In the genomic region with DNA sequence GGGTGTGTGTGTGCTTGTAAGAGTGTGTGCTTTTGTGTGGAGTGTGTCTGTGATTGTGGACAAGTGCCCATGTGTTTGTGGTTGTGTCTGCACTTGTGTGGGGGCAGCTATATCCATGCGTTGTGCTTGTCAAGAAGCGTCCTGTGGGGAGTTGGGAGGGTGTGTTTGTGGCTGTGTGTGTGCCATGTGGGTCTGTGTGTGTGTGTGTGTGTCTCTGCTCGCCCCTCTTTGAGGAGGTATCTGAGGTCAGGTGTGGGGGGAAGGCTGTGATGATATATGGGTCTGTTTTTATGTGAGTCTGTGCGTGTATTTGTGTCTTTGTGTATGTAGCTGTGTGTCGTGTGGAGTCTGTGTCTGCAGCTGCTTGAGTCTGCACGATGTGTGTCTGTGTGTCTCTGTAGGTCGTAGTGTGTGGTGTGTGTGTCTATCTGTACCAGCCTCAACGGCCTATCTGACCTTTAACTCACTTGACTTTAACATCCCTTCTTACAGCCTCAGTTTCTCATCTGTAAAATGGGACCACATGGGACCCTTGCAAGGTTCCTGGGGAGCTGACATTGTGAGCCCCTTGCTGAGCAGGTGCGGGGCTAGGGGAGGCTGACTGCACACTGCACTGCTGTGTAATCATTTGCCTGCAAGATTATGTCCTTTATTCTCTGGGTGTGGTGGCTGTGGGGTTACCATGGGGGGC, we compare ENCODE assay signal across 1 cellular context.
A peak's percentile ranks its signal among the peaks of the same experiment; 100 is the strongest.
TF ChIP-seq lines count a peak whose summit lies in the region.

No MANE protein-coding gene starts in this region.

TF ChIP-seq in HepG2, 621 proteins besides CTCF, POLR2A, EP300 and RAD21:
- TF ChIP-seq, protein P1, sequence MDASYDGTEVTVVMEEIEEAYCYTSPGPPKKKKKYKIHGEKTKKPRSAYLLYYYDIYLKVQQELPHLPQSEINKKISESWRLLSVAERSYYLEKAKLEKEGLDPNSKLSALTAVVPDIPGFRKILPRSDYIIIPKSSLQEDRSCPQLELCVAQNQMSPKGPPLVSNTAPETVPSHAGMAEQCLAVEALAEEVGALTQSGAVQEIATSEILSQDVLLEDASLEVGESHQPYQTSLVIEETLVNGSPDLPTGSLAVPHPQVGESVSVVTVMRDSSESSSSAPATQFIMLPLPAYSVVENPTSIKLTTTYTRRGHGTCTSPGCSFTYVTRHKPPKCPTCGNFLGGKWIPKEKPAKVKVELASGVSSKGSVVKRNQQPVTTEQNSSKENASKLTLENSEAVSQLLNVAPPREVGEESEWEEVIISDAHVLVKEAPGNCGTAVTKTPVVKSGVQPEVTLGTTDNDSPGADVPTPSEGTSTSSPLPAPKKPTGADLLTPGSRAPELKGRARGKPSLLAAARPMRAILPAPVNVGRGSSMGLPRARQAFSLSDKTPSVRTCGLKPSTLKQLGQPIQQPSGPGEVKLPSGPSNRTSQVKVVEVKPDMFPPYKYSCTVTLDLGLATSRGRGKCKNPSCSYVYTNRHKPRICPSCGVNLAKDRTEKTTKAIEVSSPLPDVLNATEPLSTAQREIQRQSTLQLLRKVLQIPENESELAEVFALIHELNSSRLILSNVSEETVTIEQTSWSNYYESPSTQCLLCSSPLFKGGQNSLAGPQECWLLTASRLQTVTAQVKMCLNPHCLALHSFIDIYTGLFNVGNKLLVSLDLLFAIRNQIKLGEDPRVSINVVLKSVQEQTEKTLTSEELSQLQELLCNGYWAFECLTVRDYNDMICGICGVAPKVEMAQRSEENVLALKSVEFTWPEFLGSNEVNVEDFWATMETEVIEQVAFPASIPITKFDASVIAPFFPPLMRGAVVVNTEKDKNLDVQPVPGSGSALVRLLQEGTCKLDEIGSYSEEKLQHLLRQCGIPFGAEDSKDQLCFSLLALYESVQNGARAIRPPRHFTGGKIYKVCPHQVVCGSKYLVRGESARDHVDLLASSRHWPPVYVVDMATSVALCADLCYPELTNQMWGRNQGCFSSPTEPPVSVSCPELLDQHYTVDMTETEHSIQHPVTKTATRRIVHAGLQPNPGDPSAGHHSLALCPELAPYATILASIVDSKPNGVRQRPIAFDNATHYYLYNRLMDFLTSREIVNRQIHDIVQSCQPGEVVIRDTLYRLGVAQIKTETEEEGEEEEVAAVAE (CRISPR knock-in tag; IDR thresholded peaks at IDR 0.05; ENCODE audit: borderline replicate concordance) = no peak
- TF ChIP-seq SP1 (IDR thresholded peaks at IDR 0.05) = no peak
- no peak for TF ChIP-seq SP1 (CRISPR knock-in tag; IDR thresholded peaks at IDR 0.05)
- TF ChIP-seq, protein P2, sequence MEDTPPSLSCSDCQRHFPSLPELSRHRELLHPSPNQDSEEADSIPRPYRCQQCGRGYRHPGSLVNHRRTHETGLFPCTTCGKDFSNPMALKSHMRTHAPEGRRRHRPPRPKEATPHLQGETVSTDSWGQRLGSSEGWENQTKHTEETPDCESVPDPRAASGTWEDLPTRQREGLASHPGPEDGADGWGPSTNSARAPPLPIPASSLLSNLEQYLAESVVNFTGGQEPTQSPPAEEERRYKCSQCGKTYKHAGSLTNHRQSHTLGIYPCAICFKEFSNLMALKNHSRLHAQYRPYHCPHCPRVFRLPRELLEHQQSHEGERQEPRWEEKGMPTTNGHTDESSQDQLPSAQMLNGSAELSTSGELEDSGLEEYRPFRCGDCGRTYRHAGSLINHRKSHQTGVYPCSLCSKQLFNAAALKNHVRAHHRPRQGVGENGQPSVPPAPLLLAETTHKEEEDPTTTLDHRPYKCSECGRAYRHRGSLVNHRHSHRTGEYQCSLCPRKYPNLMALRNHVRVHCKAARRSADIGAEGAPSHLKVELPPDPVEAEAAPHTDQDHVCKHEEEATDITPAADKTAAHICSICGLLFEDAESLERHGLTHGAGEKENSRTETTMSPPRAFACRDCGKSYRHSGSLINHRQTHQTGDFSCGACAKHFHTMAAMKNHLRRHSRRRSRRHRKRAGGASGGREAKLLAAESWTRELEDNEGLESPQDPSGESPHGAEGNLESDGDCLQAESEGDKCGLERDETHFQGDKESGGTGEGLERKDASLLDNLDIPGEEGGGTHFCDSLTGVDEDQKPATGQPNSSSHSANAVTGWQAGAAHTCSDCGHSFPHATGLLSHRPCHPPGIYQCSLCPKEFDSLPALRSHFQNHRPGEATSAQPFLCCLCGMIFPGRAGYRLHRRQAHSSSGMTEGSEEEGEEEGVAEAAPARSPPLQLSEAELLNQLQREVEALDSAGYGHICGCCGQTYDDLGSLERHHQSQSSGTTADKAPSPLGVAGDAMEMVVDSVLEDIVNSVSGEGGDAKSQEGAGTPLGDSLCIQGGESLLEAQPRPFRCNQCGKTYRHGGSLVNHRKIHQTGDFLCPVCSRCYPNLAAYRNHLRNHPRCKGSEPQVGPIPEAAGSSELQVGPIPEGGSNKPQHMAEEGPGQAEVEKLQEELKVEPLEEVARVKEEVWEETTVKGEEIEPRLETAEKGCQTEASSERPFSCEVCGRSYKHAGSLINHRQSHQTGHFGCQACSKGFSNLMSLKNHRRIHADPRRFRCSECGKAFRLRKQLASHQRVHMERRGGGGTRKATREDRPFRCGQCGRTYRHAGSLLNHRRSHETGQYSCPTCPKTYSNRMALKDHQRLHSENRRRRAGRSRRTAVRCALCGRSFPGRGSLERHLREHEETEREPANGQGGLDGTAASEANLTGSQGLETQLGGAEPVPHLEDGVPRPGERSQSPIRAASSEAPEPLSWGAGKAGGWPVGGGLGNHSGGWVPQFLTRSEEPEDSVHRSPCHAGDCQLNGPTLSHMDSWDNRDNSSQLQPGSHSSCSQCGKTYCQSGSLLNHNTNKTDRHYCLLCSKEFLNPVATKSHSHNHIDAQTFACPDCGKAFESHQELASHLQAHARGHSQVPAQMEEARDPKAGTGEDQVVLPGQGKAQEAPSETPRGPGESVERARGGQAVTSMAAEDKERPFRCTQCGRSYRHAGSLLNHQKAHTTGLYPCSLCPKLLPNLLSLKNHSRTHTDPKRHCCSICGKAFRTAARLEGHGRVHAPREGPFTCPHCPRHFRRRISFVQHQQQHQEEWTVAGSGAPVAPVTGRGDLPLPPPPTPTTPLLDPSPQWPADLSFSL (CRISPR knock-in tag; IDR thresholded peaks at IDR 0.05) = peak; percentile 69; the same call in 1 of the 2 replicates
- no peak for TF ChIP-seq PHF5A (CRISPR knock-in tag; IDR thresholded peaks at IDR 0.05; ENCODE audit: low read depth, unreplicated experiment)
- TF ChIP-seq, protein P3, sequence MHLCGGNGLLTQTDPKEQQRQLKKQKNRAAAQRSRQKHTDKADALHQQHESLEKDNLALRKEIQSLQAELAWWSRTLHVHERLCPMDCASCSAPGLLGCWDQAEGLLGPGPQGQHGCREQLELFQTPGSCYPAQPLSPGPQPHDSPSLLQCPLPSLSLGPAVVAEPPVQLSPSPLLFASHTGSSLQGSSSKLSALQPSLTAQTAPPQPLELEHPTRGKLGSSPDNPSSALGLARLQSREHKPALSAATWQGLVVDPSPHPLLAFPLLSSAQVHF (CRISPR knock-in tag; IDR thresholded peaks at IDR 0.05) = no peak
- no peak for TF ChIP-seq CHCHD3 (CRISPR knock-in tag; IDR thresholded peaks at IDR 0.05)
- TF ChIP-seq, protein P4, sequence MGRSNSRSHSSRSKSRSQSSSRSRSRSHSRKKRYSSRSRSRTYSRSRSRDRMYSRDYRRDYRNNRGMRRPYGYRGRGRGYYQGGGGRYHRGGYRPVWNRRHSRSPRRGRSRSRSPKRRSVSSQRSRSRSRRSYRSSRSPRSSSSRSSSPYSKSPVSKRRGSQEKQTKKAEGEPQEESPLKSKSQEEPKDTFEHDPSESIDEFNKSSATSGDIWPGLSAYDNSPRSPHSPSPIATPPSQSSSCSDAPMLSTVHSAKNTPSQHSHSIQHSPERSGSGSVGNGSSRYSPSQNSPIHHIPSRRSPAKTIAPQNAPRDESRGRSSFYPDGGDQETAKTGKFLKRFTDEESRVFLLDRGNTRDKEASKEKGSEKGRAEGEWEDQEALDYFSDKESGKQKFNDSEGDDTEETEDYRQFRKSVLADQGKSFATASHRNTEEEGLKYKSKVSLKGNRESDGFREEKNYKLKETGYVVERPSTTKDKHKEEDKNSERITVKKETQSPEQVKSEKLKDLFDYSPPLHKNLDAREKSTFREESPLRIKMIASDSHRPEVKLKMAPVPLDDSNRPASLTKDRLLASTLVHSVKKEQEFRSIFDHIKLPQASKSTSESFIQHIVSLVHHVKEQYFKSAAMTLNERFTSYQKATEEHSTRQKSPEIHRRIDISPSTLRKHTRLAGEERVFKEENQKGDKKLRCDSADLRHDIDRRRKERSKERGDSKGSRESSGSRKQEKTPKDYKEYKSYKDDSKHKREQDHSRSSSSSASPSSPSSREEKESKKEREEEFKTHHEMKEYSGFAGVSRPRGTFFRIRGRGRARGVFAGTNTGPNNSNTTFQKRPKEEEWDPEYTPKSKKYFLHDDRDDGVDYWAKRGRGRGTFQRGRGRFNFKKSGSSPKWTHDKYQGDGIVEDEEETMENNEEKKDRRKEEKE (IDR thresholded peaks at IDR 0.05) = no peak
- no peak for TF ChIP-seq MTA3 (CRISPR knock-in tag; IDR thresholded peaks at IDR 0.05)
- TF ChIP-seq ZNF235 (CRISPR knock-in tag; IDR thresholded peaks at IDR 0.05; ENCODE audit: borderline replicate concordance) = no peak
- TF ChIP-seq ZNF629 (CRISPR knock-in tag; conservative IDR thresholded peaks at IDR 0.05) = peak; percentile 96
- TF ChIP-seq, protein P5, sequence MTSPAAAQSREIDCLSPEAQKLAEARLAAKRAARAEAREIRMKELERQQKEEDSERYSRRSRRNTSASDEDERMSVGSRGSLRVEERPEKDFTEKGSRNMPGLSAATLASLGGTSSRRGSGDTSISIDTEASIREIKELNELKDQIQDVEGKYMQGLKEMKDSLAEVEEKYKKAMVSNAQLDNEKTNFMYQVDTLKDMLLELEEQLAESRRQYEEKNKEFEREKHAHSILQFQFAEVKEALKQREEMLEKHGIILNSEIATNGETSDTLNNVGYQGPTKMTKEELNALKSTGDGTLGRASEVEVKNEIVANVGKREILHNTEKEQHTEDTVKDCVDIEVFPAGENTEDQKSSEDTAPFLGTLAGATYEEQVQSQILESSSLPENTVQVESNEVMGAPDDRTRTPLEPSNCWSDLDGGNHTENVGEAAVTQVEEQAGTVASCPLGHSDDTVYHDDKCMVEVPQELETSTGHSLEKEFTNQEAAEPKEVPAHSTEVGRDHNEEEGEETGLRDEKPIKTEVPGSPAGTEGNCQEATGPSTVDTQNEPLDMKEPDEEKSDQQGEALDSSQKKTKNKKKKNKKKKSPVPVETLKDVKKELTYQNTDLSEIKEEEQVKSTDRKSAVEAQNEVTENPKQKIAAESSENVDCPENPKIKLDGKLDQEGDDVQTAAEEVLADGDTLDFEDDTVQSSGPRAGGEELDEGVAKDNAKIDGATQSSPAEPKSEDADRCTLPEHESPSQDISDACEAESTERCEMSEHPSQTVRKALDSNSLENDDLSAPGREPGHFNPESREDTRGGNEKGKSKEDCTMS (CRISPR knock-in tag; conservative IDR thresholded peaks at IDR 0.05) = no peak
- TF ChIP-seq, protein P6, sequence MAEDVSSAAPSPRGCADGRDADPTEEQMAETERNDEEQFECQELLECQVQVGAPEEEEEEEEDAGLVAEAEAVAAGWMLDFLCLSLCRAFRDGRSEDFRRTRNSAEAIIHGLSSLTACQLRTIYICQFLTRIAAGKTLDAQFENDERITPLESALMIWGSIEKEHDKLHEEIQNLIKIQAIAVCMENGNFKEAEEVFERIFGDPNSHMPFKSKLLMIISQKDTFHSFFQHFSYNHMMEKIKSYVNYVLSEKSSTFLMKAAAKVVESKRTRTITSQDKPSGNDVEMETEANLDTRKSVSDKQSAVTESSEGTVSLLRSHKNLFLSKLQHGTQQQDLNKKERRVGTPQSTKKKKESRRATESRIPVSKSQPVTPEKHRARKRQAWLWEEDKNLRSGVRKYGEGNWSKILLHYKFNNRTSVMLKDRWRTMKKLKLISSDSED (CRISPR knock-in tag; IDR thresholded peaks at IDR 0.05) = no peak
- TF ChIP-seq, protein P7, sequence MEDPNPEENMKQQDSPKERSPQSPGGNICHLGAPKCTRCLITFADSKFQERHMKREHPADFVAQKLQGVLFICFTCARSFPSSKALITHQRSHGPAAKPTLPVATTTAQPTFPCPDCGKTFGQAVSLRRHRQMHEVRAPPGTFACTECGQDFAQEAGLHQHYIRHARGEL (CRISPR knock-in tag; IDR thresholded peaks at IDR 0.05) = no peak
- TF ChIP-seq ZNF567 (CRISPR knock-in tag; IDR thresholded peaks at IDR 0.05; ENCODE audit: borderline replicate concordance) = no peak
- TF ChIP-seq ZNF460 (CRISPR knock-in tag; IDR thresholded peaks at IDR 0.05; ENCODE audit: borderline replicate concordance) = no peak
- no peak for TF ChIP-seq TAF1 (CRISPR knock-in tag; IDR thresholded peaks at IDR 0.05)
- no peak for TF ChIP-seq ZMYM2 (CRISPR knock-in tag; IDR thresholded peaks at IDR 0.05)
- TF ChIP-seq KDM1A (CRISPR knock-in tag; IDR thresholded peaks at IDR 0.05) = peak; percentile 44; the same call in 1 of the 2 replicates
- TF ChIP-seq RORA (CRISPR knock-in tag; IDR thresholded peaks at IDR 0.05) = no peak
- no peak for TF ChIP-seq SALL1 (CRISPR knock-in tag; IDR thresholded peaks at IDR 0.05)
- TF ChIP-seq KAT7 (CRISPR knock-in tag; IDR thresholded peaks at IDR 0.05; ENCODE audit: borderline replicate concordance) = no peak
- no peak for TF ChIP-seq ASH2L (IDR thresholded peaks at IDR 0.05; ENCODE audit: insufficient read length, low read depth, low read length)
- TF ChIP-seq ADNP (CRISPR knock-in tag; IDR thresholded peaks at IDR 0.05) = peak; percentile 65; the same call in 1 of the 2 replicates
- TF ChIP-seq RXRA (CRISPR knock-in tag; IDR thresholded peaks at IDR 0.05) = no peak
- peak; percentile 39; the same call in 1 of the 2 replicates for TF ChIP-seq ZMYM3 (CRISPR knock-in tag; IDR thresholded peaks at IDR 0.05)
- no peak for TF ChIP-seq ZNF234 (CRISPR knock-in tag; conservative IDR thresholded peaks at IDR 0.05)
- no peak for TF ChIP-seq ZNF790 (CRISPR knock-in tag; IDR thresholded peaks at IDR 0.05; ENCODE audit: borderline replicate concordance)
